ENCODE assay signal across 22 cellular contexts in genomic region chr11:131615611-131616010, GRCh38.
"Had no signal": no experiment of that assay in that cellular context is flagged by ENCODE, and none has a peak within 500 bp of the region (broad histone marks: within the 10 kb centered on the region; RNA-seq: fewer than 3 reads in every experiment).

No MANE protein-coding gene starts in this region.

- H3K36me3 ChIP-seq: heart right ventricle, lower lobe of right lung, spleen, thyroid gland, upper lobe of right lung had no signal

- DNase-seq: activated CD4-positive, alpha-beta T cell treated with anti-CD3 and anti-CD28 coated beads for 1 hour; activated CD4-positive, alpha-beta T cell treated with anti-CD3 and anti-CD28 coated beads, Interleukin-2, amount 50 U/mL, for 1 hour; activated T-cell treated with anti-CD3 and anti-CD28 coated beads, Interleukin-2, amount 50 U/mL, for 24 hours; effector CD8-positive, alpha-beta T cell; erythroblast; foreskin fibroblast; heart right ventricle; kidney; lower lobe of right lung; mucosa of descending colon; naive thymus-derived CD4-positive, alpha-beta T cell; posterior cingulate gyrus; retina; spleen; stimulated activated CD4-positive, alpha-beta T cell treated with anti-CD3 and anti-CD28 coated beads, Interleukin-4, amount 100 ng/mL, for 1 hour; stimulated activated naive CD4-positive, alpha-beta T cell; T-cell; thyroid gland; upper lobe of right lung had no signal

- ATAC-seq: activated naive CD4-positive, alpha-beta T cell treated with anti-CD3 and anti-CD28 coated beads, Interleukin-2, amount 50 U/mL, for 72 hours; activated T-helper 17 cell treated with anti-CD3 and anti-CD28 coated beads, Interleukin-2, amount 50 U/mL, for 72 hours; heart right ventricle; left lobe of liver; mucosa of descending colon; T-cell; upper lobe of right lung had no signal

- H3K4me1 ChIP-seq: lower lobe of right lung, spleen, thyroid gland, upper lobe of right lung had no signal

- H3K4me3 ChIP-seq: heart right ventricle, lower lobe of right lung, mucosa of descending colon, spleen, thyroid gland, upper lobe of right lung had no signal

- H3K27me3 ChIP-seq: thyroid gland had no signal

- H3K9me3 ChIP-seq: heart right ventricle, lower lobe of right lung, mucosa of descending colon, spleen, thyroid gland, upper lobe of right lung had no signal

- H3K27ac ChIP-seq: heart right ventricle, lower lobe of right lung, spleen, thyroid gland, upper lobe of right lung had no signal
